19 cellular contexts compared by ENCODE assay signal in the genomic region with DNA sequence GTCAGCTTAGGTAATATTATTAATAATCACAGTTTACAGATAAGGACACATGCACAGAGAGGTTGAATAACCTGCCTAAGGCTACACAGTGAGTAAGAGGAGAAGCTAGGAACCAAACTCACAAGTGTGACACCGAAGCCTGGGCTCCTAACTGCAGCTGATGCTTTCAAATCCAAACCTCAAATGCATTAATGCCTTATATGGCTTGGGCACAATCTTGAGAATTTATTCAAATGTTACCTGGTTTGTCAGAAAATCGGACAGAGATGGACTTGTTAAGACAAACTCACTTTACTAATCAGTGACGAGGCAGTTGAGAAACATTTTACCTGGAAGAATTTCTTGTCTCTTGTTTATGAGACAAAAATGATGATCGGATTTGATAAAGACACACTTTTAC.
"Had no signal": no experiment of that assay in that cellular context is flagged by ENCODE, and none has a peak within 500 bp of the region (broad histone marks: within the 10 kb centered on the region; RNA-seq: fewer than 3 reads in every experiment).

No MANE protein-coding gene starts in this region.

- DNase-seq: activated CD4-positive, alpha-beta T cell treated with anti-CD3 and anti-CD28 coated beads for 1 hour; activated CD4-positive, alpha-beta T cell treated with anti-CD3 and anti-CD28 coated beads, Interleukin-2, amount 50 U/mL, for 1 hour; activated CD8-positive, alpha-beta T cell treated with anti-CD3 and anti-CD28 coated beads, Interleukin-2, amount 10 ng/mL, durations not matched to agents 7 days and 5 days; activated gamma-delta T cell; activated naive CD4-positive, alpha-beta T cell treated with anti-CD3 and anti-CD28 coated beads, Interleukin-2, amount 50 U/mL, for 16 hours; central memory CD4-positive, alpha-beta T cell; dermis blood vessel endothelial cell; effector CD8-positive, alpha-beta T cell; naive thymus-derived CD8-positive, alpha-beta T cell; ovary; psoas muscle; stimulated activated CD4-positive, alpha-beta T cell treated with anti-CD3 and anti-CD28 coated beads, Interleukin-4, amount 100 ng/mL, for 4 hours; substantia nigra; T-cell had no signal

- H3K4me3 ChIP-seq: ascending aorta, lung, ovary, psoas muscle, right atrium auricular region, tibial nerve had no signal

- H3K27me3 ChIP-seq: ascending aorta, ovary, right atrium auricular region, tibial nerve had no signal

- ATAC-seq: activated CD8-positive, alpha-beta T cell treated with anti-CD3 and anti-CD28 coated beads, Interleukin-2, amount 10 ng/mL, durations not matched to agents 7 days and 5 days; left lobe of liver; naive thymus-derived CD8-positive, alpha-beta T cell; psoas muscle; T-cell had no signal

- H3K36me3 ChIP-seq: ascending aorta, ovary, right atrium auricular region had no signal

- H3K9me3 ChIP-seq: ascending aorta, ovary, psoas muscle, right atrium auricular region, tibial nerve had no signal

- H3K27ac ChIP-seq: ascending aorta, ovary, psoas muscle, right atrium auricular region, tibial nerve had no signal

- H3K4me1 ChIP-seq: psoas muscle had no signal
